In genomic region chr3:119659584-119660291, GRCh38 we compare ENCODE assay signal across 17 cellular contexts. TPM values are rescaled to one million over a fixed set of nuclear protein-coding genes. Genes with fewer than 3 reads are reported as not detected.
DNase-seq lines count a peak whose midpoint lies in the region; ATAC-seq, FAIRE-seq and TF ChIP-seq lines count a peak whose summit lies in the region.
"Had no signal": no experiment of that assay in that cellular context is flagged by ENCODE, and none has a peak within 500 bp of the region (broad histone marks: within the 10 kb centered on the region; RNA-seq: fewer than 3 reads in every experiment).

No MANE protein-coding gene starts in this region.

- H3K4me2 ChIP-seq in mesenchymal stem cell (ENCODE audit: low read length, poor library complexity, severe bottlenecking): no peak overlapping the region

- no peaks in the 10 kb centered on the region for H3K9me3 ChIP-seq in mesenchymal stem cell (ENCODE audit: control insufficient read depth, low read length)
- H3K9me3 ChIP-seq: body of pancreas had no signal

- FAIRE-seq in bronchial epithelial cell (lab: Jason Lieb, UNC): peak; percentile 86
- FAIRE-seq: HepG2 had no signal

- 96% methylated on average over 8 of the region's 9 CpGs for WGBS in mesenchymal stem cell

- H3K27ac Mint-ChIP-seq in IgD-negative memory B cell: peak overlapping the region in 2 of 3 donors; percentile 23 to 31
- peak overlapping the region; percentile 39 for H3K27ac Mint-ChIP-seq in stimulated activated naive B cell treated with anti-CD40 and anti-IgM and Interleukin-4, amounts not matched to agents 10 μg/mL and 1 μg/mL and 100 μg/mL, for 72 hours
- H3K27ac Mint-ChIP-seq: activated naive CD4-positive, alpha-beta T cell treated with anti-CD3 and anti-CD28 coated beads, Interleukin-2, amount 50 U/mL, for 24 hours had no signal

- H2AFZ ChIP-seq in mesenchymal stem cell (ENCODE audit: low read depth, low read length): no peak overlapping the region

- ATAC-seq in stimulated activated naive B cell treated with anti-CD40 and anti-IgM and Interleukin-4, amounts not matched to agents 10 μg/mL and 1 μg/mL and 100 μg/mL, for 72 hours (replicated peaks): peak; percentile 35 to 42
- ATAC-seq: HepG2 had no signal

- no peak overlapping the region for H2BK120ac ChIP-seq in mesenchymal stem cell (ENCODE audit: low read depth, low read length)

- no peak overlapping the region for H2BK5ac ChIP-seq in mesenchymal stem cell (ENCODE audit: low read depth, low read length, poor library complexity, severe bottlenecking)

- no peak overlapping the region for H2BK15ac ChIP-seq in mesenchymal stem cell (ENCODE audit: low read depth, poor library complexity, severe bottlenecking)

- TF ChIP-seq CTCF in bronchial epithelial cell (IDR thresholded peaks at IDR 0.05; ENCODE audit: insufficient read depth, low read length, severe bottlenecking): no peak

- no peak overlapping the region for H3K23ac ChIP-seq in mesenchymal stem cell (ENCODE audit: low read length in 2 of 2)

- DNase-seq in bronchial epithelial cell (ENCODE audit: low read depth): no peak
- no peak for DNase-seq in mesenchymal stem cell
- DNase-seq in stimulated activated naive B cell treated with anti-CD40 and anti-IgM and Interleukin-4, amounts not matched to agents 10 μg/mL and 1 μg/mL and 100 μg/mL, for 72 hours: no peak
- DNase-seq in NCI-H510A treated with DMSO at 0.1 percent for 48 hours (lab: John Stamatoyannopoulos, UW): no peak
- DNase-seq in NCI-H1930 (lab: John Stamatoyannopoulos, UW): no peak
- no peak for DNase-seq in activated CD4-positive, CD25-positive, alpha-beta regulatory T cell (lab: John Stamatoyannopoulos, UW)
- DNase-seq in GM19240 (ENCODE audit: insufficient read length, low spot score): no peak
- DNase-seq: activated CD4-positive, alpha-beta T cell treated with anti-CD3 and anti-CD28 coated beads for 48 hours; body of pancreas; effector CD8-positive, alpha-beta T cell; MM.1S; NCI-H2081 had no signal

- peak overlapping the region; percentile 41 for H4K8ac ChIP-seq in mesenchymal stem cell (ENCODE audit: low read length)

- no peak overlapping the region for H2AK5ac ChIP-seq in mesenchymal stem cell (ENCODE audit: low read length, severe bottlenecking)

- H3K4me3 Mint-ChIP-seq in IgD-negative memory B cell: no peak overlapping the region
- H3K4me3 Mint-ChIP-seq in stimulated activated naive B cell treated with anti-CD40 and anti-IgM and Interleukin-4, amounts not matched to agents 10 μg/mL and 1 μg/mL and 100 μg/mL, for 72 hours: no peak overlapping the region
- H3K4me3 Mint-ChIP-seq: activated naive CD4-positive, alpha-beta T cell treated with anti-CD3 and anti-CD28 coated beads, Interleukin-2, amount 50 U/mL, for 24 hours had no signal

- H3K4me1 ChIP-seq in mesenchymal stem cell (ENCODE audit: control insufficient read depth, insufficient read depth, low read depth, low read length): no peaks in the 10 kb centered on the region

- H4K91ac ChIP-seq in mesenchymal stem cell (ENCODE audit: low read length): peak overlapping the region; percentile 57

- H3K4ac ChIP-seq in mesenchymal stem cell (ENCODE audit: low read depth in 1 of 2, low read length in 2 of 2): no peak overlapping the region

- no peak overlapping the region for H3K18ac ChIP-seq in mesenchymal stem cell (ENCODE audit: low read depth in 1 of 2, low read length in 2 of 2)

- H3K4me1 Mint-ChIP-seq in IgD-negative memory B cell: peaks cover 23 to 44% (median 27%) of the 10 kb centered on the region in 3 donors
- H3K4me1 Mint-ChIP-seq in stimulated activated naive B cell treated with anti-CD40 and anti-IgM and Interleukin-4, amounts not matched to agents 10 μg/mL and 1 μg/mL and 100 μg/mL, for 72 hours: peaks cover 34 to 42% of the 10 kb centered on the region in 2 donors
- H3K4me1 Mint-ChIP-seq: activated naive CD4-positive, alpha-beta T cell treated with anti-CD3 and anti-CD28 coated beads, Interleukin-2, amount 50 U/mL, for 24 hours had no signal

- H3K27me3 ChIP-seq in bronchial epithelial cell (ENCODE audit: control insufficient read depth, insufficient read depth, low read length) (no peaks in the 10 kb centered on the region), mesenchymal stem cell (ENCODE audit: control insufficient read depth in 1 of 2, insufficient read depth in 1 of 2, low read length in 2 of 2) (no peaks in the 10 kb centered on the region)
- H3K27me3 ChIP-seq: body of pancreas had no signal

- no peak overlapping the region for H3K9ac ChIP-seq in mesenchymal stem cell (ENCODE audit: low read length)

- H3K36me3 ChIP-seq in bronchial epithelial cell (ENCODE audit: control insufficient read depth, insufficient read depth, low read length) (no peaks in the 10 kb centered on the region), mesenchymal stem cell (ENCODE audit: control insufficient read depth in 1 of 2, insufficient read depth in 2 of 2, low read depth in 1 of 2, low read length in 2 of 2) (peaks cover 0 to 4% of the 10 kb centered on the region in 2 experiments)

- peak overlapping the region in 1 of 2 experiments; percentile 67 for H3K14ac ChIP-seq in mesenchymal stem cell (ENCODE audit: low read length in 2 of 2)

- H3K36me3 Mint-ChIP-seq in IgD-negative memory B cell: peaks cover 4% of the 10 kb centered on the region
- H3K36me3 Mint-ChIP-seq in stimulated activated naive B cell treated with anti-CD40 and anti-IgM and Interleukin-4, amounts not matched to agents 10 μg/mL and 1 μg/mL and 100 μg/mL, for 72 hours: peaks cover 40 to 57% of the 10 kb centered on the region in 2 donors

- H3K27me3 Mint-ChIP-seq in IgD-negative memory B cell: no peaks in the 10 kb centered on the region
- no peaks in the 10 kb centered on the region for H3K27me3 Mint-ChIP-seq in stimulated activated naive B cell treated with anti-CD40 and anti-IgM and Interleukin-4, amounts not matched to agents 10 μg/mL and 1 μg/mL and 100 μg/mL, for 72 hours
- H3K27me3 Mint-ChIP-seq: activated naive CD4-positive, alpha-beta T cell treated with anti-CD3 and anti-CD28 coated beads, Interleukin-2, amount 50 U/mL, for 24 hours had no signal

- H2BK12ac ChIP-seq in mesenchymal stem cell (ENCODE audit: low read length in 2 of 2): peak overlapping the region in 1 of 2 experiments; percentile 7

- H3K4me3 ChIP-seq in bronchial epithelial cell (ENCODE audit: low read depth, low read length) (no peak overlapping the region), mesenchymal stem cell (ENCODE audit: insufficient read depth in 1 of 2, low read depth in 1 of 2, low read length in 2 of 2) (no peak overlapping the region)
- H3K4me3 ChIP-seq: body of pancreas had no signal

- H3K79me1 ChIP-seq in mesenchymal stem cell (replicated peaks; ENCODE audit: low read length, poor library complexity, severe bottlenecking): no peaks in the 10 kb centered on the region

- H3K27ac ChIP-seq in mesenchymal stem cell (ENCODE audit: low read length, poor library complexity, severe bottlenecking): no peak overlapping the region
- H3K27ac ChIP-seq: body of pancreas had no signal

- no peaks in the 10 kb centered on the region for H3K9me3 Mint-ChIP-seq in IgD-negative memory B cell
- no peaks in the 10 kb centered on the region for H3K9me3 Mint-ChIP-seq in stimulated activated naive B cell treated with anti-CD40 and anti-IgM and Interleukin-4, amounts not matched to agents 10 μg/mL and 1 μg/mL and 100 μg/mL, for 72 hours
- H3K9me3 Mint-ChIP-seq: activated naive CD4-positive, alpha-beta T cell treated with anti-CD3 and anti-CD28 coated beads, Interleukin-2, amount 50 U/mL, for 24 hours had no signal

RNA-seq across cellular contexts. Expression of gene POPDC2, which starts 0.7 kb away (rescaled TPM):
- 2.2 TPM for polyA plus RNA-seq in IgD-negative memory B cell
- 0.26 TPM in 1 of 2 replicates, not detected in the other for total RNA-seq in bronchial epithelial cell
- polyA plus RNA-seq in mesenchymal stem cell (2013, experiment 1 of 2): 0.40 TPM
- 0.45 TPM for polyA plus RNA-seq in mesenchymal stem cell (2013, experiment 2 of 2)

RNA-seq across cellular contexts. Expression of gene COX17, which starts 17.5 kb away (rescaled TPM):
- 124 TPM for polyA plus RNA-seq in IgD-negative memory B cell
- total RNA-seq in bronchial epithelial cell: 10.0 and 46.2 TPM in 2 replicates
- polyA plus RNA-seq in mesenchymal stem cell (2013, experiment 1 of 2): 62.6 TPM
- polyA plus RNA-seq in mesenchymal stem cell (2013, experiment 2 of 2): 62.2 TPM

RNA-seq across cellular contexts. Expression of gene CFAP91, which starts 43.1 kb away (rescaled TPM):
- polyA plus RNA-seq in IgD-negative memory B cell: not detected
- not detected in 2 replicates for total RNA-seq in bronchial epithelial cell
- 0.08 TPM for polyA plus RNA-seq in mesenchymal stem cell (2013, experiment 1 of 2)
- 0.14 TPM for polyA plus RNA-seq in mesenchymal stem cell (2013, experiment 2 of 2)
- total RNA-seq: HepG2; lung microvascular endothelial cell; T-helper 2 cell treated with Interferon-gamma antibody and Interleukin-4, amounts not matched to agents 100 ng/mL and 5 ng/mL, for 36 hours had no signal
- polyA plus RNA-seq: HepG2 had no signal
